ENCODE assay signal across 8 cellular contexts in genomic region chr10:97445357-97445721, GRCh38. TPM values are rescaled to one million over a fixed set of nuclear protein-coding genes. Genes with fewer than 3 reads are reported as not detected.
DNase-seq lines count a peak whose midpoint lies in the region; ATAC-seq and TF ChIP-seq lines count a peak whose summit lies in the region.

No MANE protein-coding gene starts in this region.

- H3K27me3 ChIP-seq in BLaER1 treated with 17β-estradiol and CSF1 and Interleukin-3, amounts not matched to agents 10 nM and 100 nM, result no peaks in the 10 kb centered on the region
- H3K27me3 ChIP-seq in Karpas-422 (ENCODE audit: low read length) (no peaks in the 10 kb centered on the region), ectodermal cell (ENCODE audit: control insufficient read depth, insufficient read depth, low read length, poor library complexity, severe bottlenecking) (no peaks in the 10 kb centered on the region)

- no peaks in the 10 kb centered on the region for H3K9me3 Mint-ChIP-seq in natural killer cell

- peak overlapping the region; percentile 74 to 94 (median 88) for H3K9ac ChIP-seq in BLaER1 treated with 17β-estradiol and CSF1 and Interleukin-3, amounts not matched to agents 10 nM and 100 nM
- peak overlapping the region; percentile 84 for H3K9ac ChIP-seq in Karpas-422 (ENCODE audit: low read length)

- no peaks in the 10 kb centered on the region for H3K27me3 Mint-ChIP-seq in natural killer cell (ENCODE audit: low read depth in 2 of 2)

- H3K4me3 Mint-ChIP-seq in natural killer cell, result peak overlapping the region; percentile 99

- peak overlapping the region; percentile 81; the same call in 1 of the 2 replicates for H2AFZ ChIP-seq in Karpas-422 (ENCODE audit: low read length)

- no peaks in the 10 kb centered on the region for H3K9me2 ChIP-seq in Karpas-422 (replicated peaks; ENCODE audit: insufficient read depth, low read length)

- no peak for TF ChIP-seq CTCF in natural killer cell (IDR thresholded peaks at IDR 0.05)

- H3K27ac Mint-ChIP-seq in natural killer cell, result peak overlapping the region; percentile 93 to 95

- H3K4me3 ChIP-seq in BLaER1 treated with 17β-estradiol and CSF1 and Interleukin-3, amounts not matched to agents 10 nM and 100 nM, result peak overlapping the region; percentile 72 to 98 (median 82)
- H3K4me3 ChIP-seq in Karpas-422 (ENCODE audit: low read length) (peak overlapping the region; percentile 74), ectodermal cell (ENCODE audit: insufficient read depth, low read depth, low read length) (peak overlapping the region; percentile 94)

- DNase-seq in Karpas-422, result no peak
- no peak for DNase-seq in natural killer cell
- no peak for DNase-seq in central memory CD4-positive, alpha-beta T cell
- DNase-seq in SIG-M5 (lab: John Stamatoyannopoulos, UW), result no peak

- 5 to 6% methylated on average over 13 of the region's 13 CpGs for WGBS in ectodermal cell, 2 experiments

- H3K9me3 ChIP-seq in BLaER1 treated with 17β-estradiol and CSF1 and Interleukin-3, amounts not matched to agents 10 nM and 100 nM (replicated peaks in 1 of 11), result no peaks in the 10 kb centered on the region
- H3K9me3 ChIP-seq in Karpas-422 (ENCODE audit: low read length) (no peaks in the 10 kb centered on the region), ectodermal cell (ENCODE audit: control insufficient read depth, low read length) (no peaks in the 10 kb centered on the region)

- peaks cover 27 to 60% (median 43%) of the 10 kb centered on the region in 11 experiments for H3K36me3 ChIP-seq in BLaER1 treated with 17β-estradiol and CSF1 and Interleukin-3, amounts not matched to agents 10 nM and 100 nM
- H3K36me3 ChIP-seq in Karpas-422 (ENCODE audit: insufficient read depth, low read length) (no peaks in the 10 kb centered on the region), ectodermal cell (ENCODE audit: control insufficient read depth, insufficient read depth, low read length) (no peaks in the 10 kb centered on the region)

- ATAC-seq in natural killer cell (no peak), HG03108 (IDR thresholded peaks at IDR 0.05; ENCODE audit: unreplicated experiment) (no peak), HG02981 (IDR thresholded peaks at IDR 0.05; ENCODE audit: unreplicated experiment) (no peak)

- peak overlapping the region; percentile 78 to 98 (median 91) for H3K4me2 ChIP-seq in BLaER1 treated with 17β-estradiol and CSF1 and Interleukin-3, amounts not matched to agents 10 nM and 100 nM
- peak overlapping the region; percentile 87 for H3K4me2 ChIP-seq in Karpas-422 (ENCODE audit: low read depth, low read length, poor library complexity, severe bottlenecking)

- intact Hi-C loops in natural killer cell (cut with micrococcal nuclease), result no loop called here

- H3K4me1 Mint-ChIP-seq in natural killer cell, result peaks cover 39% of the 10 kb centered on the region in 2 donors

- peaks cover 51% of the 10 kb centered on the region for H3K79me2 ChIP-seq in Karpas-422 (ENCODE audit: low read length)

- peaks cover under 1 to 44% (median 31%) of the 10 kb centered on the region in 11 experiments; a peak in 17 of 22 replicates for H4K20me1 ChIP-seq in BLaER1 treated with 17β-estradiol and CSF1 and Interleukin-3, amounts not matched to agents 10 nM and 100 nM
- H4K20me1 ChIP-seq in Karpas-422 (ENCODE audit: insufficient read depth, low read depth, low read length), result no peaks in the 10 kb centered on the region

- peaks cover 30 to 47% (median 39%) of the 10 kb centered on the region in 10 experiments for H3K4me1 ChIP-seq in BLaER1 treated with 17β-estradiol and CSF1 and Interleukin-3, amounts not matched to agents 10 nM and 100 nM
- H3K4me1 ChIP-seq in Karpas-422 (ENCODE audit: low read length), result peaks cover 19% of the 10 kb centered on the region
- H3K4me1 ChIP-seq in ectodermal cell (ENCODE audit: control insufficient read depth, insufficient read depth, low read length), result peaks cover 11% of the 10 kb centered on the region

- H3K27ac ChIP-seq in BLaER1 treated with 17β-estradiol and CSF1 and Interleukin-3, amounts not matched to agents 10 nM and 100 nM, result peak overlapping the region; percentile 23 to 90 (median 84); a peak in 21 of 22 replicates
- H3K27ac ChIP-seq in Karpas-422 (ENCODE audit: low read length), result no peak overlapping the region
- H3K27ac ChIP-seq in ectodermal cell (ENCODE audit: insufficient read depth, low read depth, low read length, poor library complexity, severe bottlenecking), result no peak overlapping the region

- H3K36me3 Mint-ChIP-seq in natural killer cell, result no peaks in the 10 kb centered on the region

RNA-seq across cellular contexts. Expression of gene EXOSC1, which starts 0.5 kb away (rescaled TPM):
- 30.8 and 47.1 TPM in 2 replicates for total RNA-seq in Karpas-422 (2014; rRNA removed; shearing (Covaris generic); ENCODE audit: low replicate concordance)
- 68.6 TPM for polyA plus RNA-seq in ectodermal cell (2013, experiment 1 of 4)
- 69.9 TPM for polyA plus RNA-seq in ectodermal cell (2013, experiment 2 of 4)
- 55.3 TPM for polyA plus RNA-seq in ectodermal cell (2013, experiment 3 of 4)
- polyA plus RNA-seq in ectodermal cell (2013, experiment 4 of 4), result 62.6 TPM
- 10 to 100 TPM; 36.9 to 44.4 (median 37.6) TPM for total RNA-seq in natural killer cell

RNA-seq across cellular contexts. Expression of gene ZDHHC16, which starts 0.6 kb away (rescaled TPM):
- 16.3 and 25.5 TPM in 2 replicates for total RNA-seq in Karpas-422 (2014; rRNA removed; shearing (Covaris generic); ENCODE audit: low replicate concordance)
- polyA plus RNA-seq in ectodermal cell (2013, experiment 1 of 4), result 58.5 TPM
- 55.6 TPM for polyA plus RNA-seq in ectodermal cell (2013, experiment 2 of 4)
- polyA plus RNA-seq in ectodermal cell (2013, experiment 3 of 4), result 38.7 TPM
- 46.2 TPM for polyA plus RNA-seq in ectodermal cell (2013, experiment 4 of 4)
- total RNA-seq in natural killer cell, result 10 to 100 TPM; 11.3 to 18.7 (median 12.7) TPM

RNA-seq across cellular contexts. Expression of gene PGAM1, which starts 19.3 kb away (rescaled TPM):
- 234 and 237 TPM in 2 replicates for total RNA-seq in Karpas-422 (2014; rRNA removed; shearing (Covaris generic); ENCODE audit: low replicate concordance)
- polyA plus RNA-seq in ectodermal cell (2013, experiment 1 of 4), result 694 TPM
- polyA plus RNA-seq in ectodermal cell (2013, experiment 2 of 4), result 673 TPM
- 505 TPM for polyA plus RNA-seq in ectodermal cell (2013, experiment 3 of 4)
- polyA plus RNA-seq in ectodermal cell (2013, experiment 4 of 4), result 532 TPM
- total RNA-seq in natural killer cell, result 100 to 1,000 TPM in 1 of 3 donors, 10 to 100 TPM in 2; 92.6 to 104 (median 96.0) TPM

RNA-seq across cellular contexts. Expression of gene RRP12, which starts 44.2 kb away (rescaled TPM):
- total RNA-seq in Karpas-422 (2014; rRNA removed; shearing (Covaris generic); ENCODE audit: low replicate concordance), result 16.2 and 16.5 TPM in 2 replicates
- 34.1 TPM for polyA plus RNA-seq in ectodermal cell (2013, experiment 1 of 4)
- polyA plus RNA-seq in ectodermal cell (2013, experiment 2 of 4), result 28.6 TPM
- 21.0 TPM for polyA plus RNA-seq in ectodermal cell (2013, experiment 3 of 4)
- 19.3 TPM for polyA plus RNA-seq in ectodermal cell (2013, experiment 4 of 4)
- total RNA-seq in natural killer cell, result 100 to 1,000 TPM in 1 of 3 donors, 10 to 100 TPM in 2; 60.1 to 234 (median 79.2) TPM

RNA-seq across cellular contexts. Expression of gene MMS19, which starts 52.9 kb away (rescaled TPM):
- total RNA-seq in Karpas-422 (2014; rRNA removed; shearing (Covaris generic); ENCODE audit: low replicate concordance), result 45.2 and 56.0 TPM in 2 replicates
- polyA plus RNA-seq in ectodermal cell (2013, experiment 1 of 4), result 148 TPM
- polyA plus RNA-seq in ectodermal cell (2013, experiment 2 of 4), result 152 TPM
- polyA plus RNA-seq in ectodermal cell (2013, experiment 3 of 4), result 117 TPM
- polyA plus RNA-seq in ectodermal cell (2013, experiment 4 of 4), result 131 TPM
- total RNA-seq in natural killer cell, result 10 to 100 TPM; 53.8 to 68.4 (median 61.7) TPM

Comparison
In these comparisons a context has a peak if more than half of its experiments do, and no peak if none do; other contexts are left out.
1. H3K27ac ChIP-seq: peak in BLaER1 treated with 17β-estradiol and CSF1 and Interleukin-3, amounts not matched to agents 10 nM and 100 nM (11 of 11); none in Karpas-422 (single experiment) and ectodermal cell (single experiment).
2. Peak in every context shown above with its lines, with median percentiles within 50 percentile points of each other: H3K4me3 ChIP-seq.